ENCODE assay signal across 1 cellular context in the genomic region with DNA sequence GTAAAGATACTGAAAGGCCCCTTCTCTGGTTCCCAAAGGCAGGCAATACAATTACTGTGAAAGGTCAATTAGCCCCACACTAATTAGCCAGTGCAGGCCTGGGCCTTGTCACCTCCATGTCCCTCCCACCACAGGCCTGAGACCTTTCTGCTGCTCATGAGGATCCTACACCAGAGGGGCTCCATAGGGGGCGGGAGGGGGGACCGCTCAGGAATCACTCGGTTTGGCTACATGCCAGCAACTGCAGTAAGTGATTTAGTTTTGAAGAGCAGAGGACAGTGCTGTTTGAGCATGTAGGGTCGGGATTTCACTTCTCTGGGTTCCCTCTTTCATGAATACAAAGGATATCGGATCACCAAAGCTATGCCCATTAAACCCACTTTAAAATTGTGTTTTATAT.
TF ChIP-seq lines count a peak whose summit lies in the region.

No MANE protein-coding gene starts in this region.

TF ChIP-seq in WTC11, 78 proteins besides CTCF, POLR2A, EP300 and RAD21 (continued from another document):
- no peak for TF ChIP-seq ZNF532 (CRISPR knock-in tag; IDR thresholded peaks at IDR 0.05; ENCODE audit: borderline replicate concordance)
- TF ChIP-seq TCF7 (CRISPR knock-in tag; IDR thresholded peaks at IDR 0.05; ENCODE audit: low read depth) = no peak
- TF ChIP-seq IRF2 (CRISPR knock-in tag; IDR thresholded peaks at IDR 0.05; ENCODE audit: borderline replicate concordance, low read depth) = no peak
